Comparison of ENCODE assay signal across 18 cellular contexts in the genomic region with DNA sequence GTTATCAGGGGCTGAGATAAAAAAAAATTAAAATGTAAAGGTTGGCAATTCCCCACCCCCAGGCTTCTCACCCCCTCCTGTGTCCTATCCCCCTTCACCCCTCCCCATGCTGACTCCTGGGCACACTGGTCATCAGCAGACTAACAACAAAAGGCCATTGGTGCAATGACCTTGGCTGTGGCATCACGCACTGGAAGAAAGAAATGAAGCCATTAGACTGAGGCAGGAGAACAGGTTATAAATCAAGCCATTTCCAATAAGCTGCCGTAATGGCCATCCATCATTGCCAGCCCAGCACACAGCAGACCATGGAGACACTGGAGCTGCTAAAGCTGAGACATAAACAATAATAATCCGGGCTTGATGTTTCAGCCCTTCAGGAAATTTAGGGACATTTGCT.
"Had no signal": no experiment of that assay in that cellular context is flagged by ENCODE, and none has a peak within 500 bp of the region (broad histone marks: within the 10 kb centered on the region; RNA-seq: fewer than 3 reads in every experiment).

No MANE protein-coding gene starts in this region.

- H3K36me3 Mint-ChIP-seq: activated naive CD4-positive, alpha-beta T cell treated with anti-CD3 and anti-CD28 coated beads, Interleukin-2, amount 50 U/mL, for 72 hours; memory B cell; natural killer cell had no signal

- ATAC-seq: activated CD8-positive, alpha-beta T cell treated with anti-CD3 and anti-CD28 coated beads, Interleukin-2, amount 10 ng/mL, durations not matched to agents 7 days and 5 days; activated naive CD4-positive, alpha-beta T cell treated with anti-CD3 and anti-CD28 coated beads, Interleukin-2, amount 50 U/mL, for 72 hours; left ventricle myocardium superior; natural killer cell had no signal

- H3K4me3 Mint-ChIP-seq: activated CD4-positive, alpha-beta T cell treated with anti-CD3 and anti-CD28 coated beads, Interleukin-2, amount 10 ng/mL, durations not matched to agents 24 days and 14 days; activated CD8-positive, alpha-beta T cell treated with anti-CD3 and anti-CD28 coated beads, Interleukin-2, amount 10 ng/mL, durations not matched to agents 7 days and 5 days; memory B cell; natural killer cell; T-helper 2 cell treated with Interferon-gamma antibody and Interleukin-4, amounts not matched to agents 5 μg/mL and 100 μg/mL, for 36 hours had no signal

- H3K9me3 Mint-ChIP-seq: activated CD4-positive, alpha-beta T cell treated with anti-CD3 and anti-CD28 coated beads, Interleukin-2, amount 10 ng/mL, durations not matched to agents 24 days and 14 days; T-helper 2 cell treated with Interferon-gamma antibody and Interleukin-4, amounts not matched to agents 5 μg/mL and 100 μg/mL, for 36 hours had no signal

- H3K27ac Mint-ChIP-seq: activated CD4-positive, alpha-beta T cell treated with anti-CD3 and anti-CD28 coated beads, Interleukin-2, amount 10 ng/mL, durations not matched to agents 24 days and 14 days; activated CD8-positive, alpha-beta T cell treated with anti-CD3 and anti-CD28 coated beads, Interleukin-2, amount 10 ng/mL, durations not matched to agents 7 days and 5 days; activated naive CD4-positive, alpha-beta T cell treated with anti-CD3 and anti-CD28 coated beads, Interleukin-2, amount 50 U/mL, for 72 hours; memory B cell; natural killer cell; T-helper 2 cell treated with Interferon-gamma antibody and Interleukin-4, amounts not matched to agents 5 μg/mL and 100 μg/mL, for 36 hours had no signal

- H3K4me1 Mint-ChIP-seq: activated CD4-positive, alpha-beta T cell treated with anti-CD3 and anti-CD28 coated beads, Interleukin-2, amount 10 ng/mL, durations not matched to agents 24 days and 14 days; memory B cell; natural killer cell had no signal

- DNase-seq: activated CD4-positive, alpha-beta T cell treated with anti-CD3 and anti-CD28 coated beads, Interleukin-2, amount 10 ng/mL, durations not matched to agents 24 days and 14 days; activated CD4-positive, CD25-positive, alpha-beta regulatory T cell; activated CD8-positive, alpha-beta memory T cell treated with anti-CD3 and anti-CD28 coated beads, Interleukin-2, amount 50 U/mL, for 4 hours; activated CD8-positive, alpha-beta T cell treated with anti-CD3 and anti-CD28 coated beads, Interleukin-2, amount 10 ng/mL, durations not matched to agents 7 days and 5 days; activated gamma-delta T cell; activated T-cell treated with anti-CD3 and anti-CD28 coated beads, Interleukin-2, amount 50 U/mL, for 48 hours; amniotic stem cell; central memory CD4-positive, alpha-beta T cell; colonic mucosa; hypothalamus; kidney; left ventricle myocardium superior; natural killer cell; stimulated activated CD4-positive, alpha-beta T cell treated with anti-CD3 and anti-CD28 coated beads, Interleukin-4, amount 100 ng/mL, for 24 hours; stimulated activated naive CD4-positive, alpha-beta T cell had no signal

- H3K27me3 Mint-ChIP-seq: activated CD4-positive, alpha-beta T cell treated with anti-CD3 and anti-CD28 coated beads, Interleukin-2, amount 10 ng/mL, durations not matched to agents 24 days and 14 days; memory B cell had no signal
